12 cellular contexts compared by ENCODE assay signal in genomic region chr10:43126759-43127424, GRCh38. TPM values are rescaled to one million over a fixed set of nuclear protein-coding genes. Genes with fewer than 3 reads are reported as not detected.
DNase-seq lines count a peak whose midpoint lies in the region; ATAC-seq and TF ChIP-seq lines count a peak whose summit lies in the region.
"Had no signal": no experiment of that assay in that cellular context is flagged by ENCODE, and none has a peak within 500 bp of the region (broad histone marks: within the 10 kb centered on the region; RNA-seq: fewer than 3 reads in every experiment).

No MANE protein-coding gene starts in this region.

- intact Hi-C loops in esophagus muscularis mucosa (cut with DNase I), result no loop called here

- H4K20me1 ChIP-seq in BLaER1, result no peaks in the 10 kb centered on the region

- DNase-seq in esophagus muscularis mucosa (ENCODE audit: extremely low spot score) (peak; percentile 86), kidney glomerular epithelial cell (lab: John Stamatoyannopoulos, UW) (no peak), RKO (ENCODE audit: low spot score) (no peak), NCI-H1048 (lab: John Stamatoyannopoulos, UW) (no peak)
- DNase-seq: Caco-2, foreskin keratinocyte, HCEC 1CT had no signal

- H3K9ac ChIP-seq in BLaER1, result 0 out of 2 replicates have a peak overlapping the region, but pooled peaks have one; percentile 8

- H3K27ac ChIP-seq in BLaER1 (peak overlapping the region; percentile 25; the same call in 1 of the 2 replicates), esophagus muscularis mucosa (replicated peaks in 1 of 4) (no peak overlapping the region)
- H3K27ac ChIP-seq: cardiac muscle cell, foreskin keratinocyte had no signal

- peak; percentile 56 for ATAC-seq in GM18907 (IDR thresholded peaks at IDR 0.05; ENCODE audit: unreplicated experiment)
- ATAC-seq in HG03432 (IDR thresholded peaks at IDR 0.05; ENCODE audit: unreplicated experiment), result peak; percentile 38
- ATAC-seq in GM19324 (IDR thresholded peaks at IDR 0.05; ENCODE audit: low FRiP score, unreplicated experiment), result no peak
- ATAC-seq: foreskin keratinocyte had no signal

- no peak for TF ChIP-seq CTCF in esophagus muscularis mucosa (IDR thresholded peaks at IDR 0.05)

- H3K27me3 ChIP-seq in BLaER1, result no peaks in the 10 kb centered on the region
- H3K27me3 ChIP-seq in esophagus muscularis mucosa, result no peaks in the 10 kb centered on the region
- H3K27me3 ChIP-seq: cardiac muscle cell, foreskin keratinocyte had no signal

- H3K9me3 ChIP-seq in BLaER1 (no peaks in the 10 kb centered on the region), esophagus muscularis mucosa (no peaks in the 10 kb centered on the region)
- H3K9me3 ChIP-seq: Caco-2 had no signal

- H3K36me3 ChIP-seq in BLaER1 (no peaks in the 10 kb centered on the region), esophagus muscularis mucosa (no peaks in the 10 kb centered on the region)
- H3K36me3 ChIP-seq: cardiac muscle cell had no signal

- no peak for TF ChIP-seq EP300 in esophagus muscularis mucosa (IDR thresholded peaks at IDR 0.05)

- WGBS in esophagus muscularis mucosa, result 80% methylated on average over 7 of the region's 7 CpGs

- H3K4me3 ChIP-seq in BLaER1 (no peak overlapping the region), esophagus muscularis mucosa (no peak overlapping the region)
- H3K4me3 ChIP-seq: cardiac muscle cell had no signal

- no peak for TF ChIP-seq POLR2A in esophagus muscularis mucosa (IDR thresholded peaks at IDR 0.05; ENCODE audit: low read depth)

- H3K4me2 ChIP-seq in BLaER1, result peak overlapping the region; percentile 84

- peaks cover 81% of the 10 kb centered on the region for H3K4me1 ChIP-seq in BLaER1
- H3K4me1 ChIP-seq in esophagus muscularis mucosa, result no peaks in the 10 kb centered on the region
- H3K4me1 ChIP-seq: Caco-2 had no signal

RNA-seq across cellular contexts. Expression of gene CSGALNACT2, which starts 11.4 kb away (rescaled TPM):
- 10 to 100 TPM; 25.6 to 39.5 (median 33.9) TPM for total RNA-seq in esophagus muscularis mucosa

RNA-seq across cellular contexts. Expression of gene RET, which starts 50.0 kb away (rescaled TPM):
- total RNA-seq in esophagus muscularis mucosa, result 1 to 10 TPM; 1.7 to 4.0 (median 3.0) TPM
- total RNA-seq: Caco-2 had no signal
